In genomic region chr4:73019462-73020047, GRCh38 we compare ENCODE assay signal across 8 cellular contexts. TPM values are rescaled to one million over a fixed set of nuclear protein-coding genes. Genes with fewer than 3 reads are reported as not detected.
DNase-seq lines count a peak whose midpoint lies in the region; ATAC-seq and TF ChIP-seq lines count a peak whose summit lies in the region.

No MANE protein-coding gene starts in this region.

- H3K9me2 ChIP-seq in Loucy (replicated peaks; ENCODE audit: low read depth, low read length), result no peaks in the 10 kb centered on the region

- H2AFZ ChIP-seq in Loucy (ENCODE audit: low read length), result no peak overlapping the region

- TF ChIP-seq EP300 in upper lobe of left lung (IDR thresholded peaks at IDR 0.05), result no peak

- H3K27me3 ChIP-seq in left ventricle myocardium inferior (ENCODE audit: low read depth) (no peaks in the 10 kb centered on the region), right cardiac atrium (ENCODE audit: control insufficient read depth, insufficient read depth) (peaks cover 2% of the 10 kb centered on the region), Loucy (ENCODE audit: insufficient read depth, low read length, poor library complexity, severe bottlenecking) (no peaks in the 10 kb centered on the region), adipocyte (replicated peaks; ENCODE audit: control insufficient read depth, insufficient read depth, low read length) (peaks cover 2% of the 10 kb centered on the region), upper lobe of left lung (no peaks in the 10 kb centered on the region)

- H3K36me3 ChIP-seq in left ventricle myocardium inferior, result no peaks in the 10 kb centered on the region
- H3K36me3 ChIP-seq in Loucy (ENCODE audit: insufficient read depth, low read length), result no peaks in the 10 kb centered on the region
- H3K36me3 ChIP-seq in adipocyte (ENCODE audit: control insufficient read depth, insufficient read depth, low read length, severe bottlenecking), result no peaks in the 10 kb centered on the region
- no peaks in the 10 kb centered on the region for H3K36me3 ChIP-seq in upper lobe of left lung

- H3K9me3 ChIP-seq in left ventricle myocardium inferior (replicated peaks) (no peaks in the 10 kb centered on the region), right cardiac atrium (ENCODE audit: control insufficient read depth, low read length) (no peaks in the 10 kb centered on the region), Loucy (ENCODE audit: insufficient read depth, low read depth, low read length) (no peaks in the 10 kb centered on the region), adipocyte (ENCODE audit: control insufficient read depth, low read length) (no peaks in the 10 kb centered on the region), upper lobe of left lung (no peaks in the 10 kb centered on the region)

- intact Hi-C loops in left ventricle myocardium inferior (cut with micrococcal nuclease), result loop anchor here (5.0 to 10.0 kb wide), 2 partner anchors 317 to 515 kb away; no protein-coding TSS in a partner anchor
- intact Hi-C loops in right cardiac atrium (cut with DNase I), result loop anchor here (5.0 to 10.0 kb wide), 4 partner anchors 315 to 715 kb away; no protein-coding TSS in a partner anchor

- no peak overlapping the region for H3K9ac ChIP-seq in Loucy (ENCODE audit: low read depth, low read length, poor library complexity, severe bottlenecking)
- H3K9ac ChIP-seq in adipocyte (ENCODE audit: low read length), result no peak overlapping the region

- ATAC-seq in right cardiac atrium (no peak), upper lobe of left lung (ENCODE audit: low FRiP score in 2 of 2) (peak in 1 of 2 donors; percentile 60), GM21786 (IDR thresholded peaks at IDR 0.05; ENCODE audit: unreplicated experiment) (no peak)

- H3F3A ChIP-seq in Loucy (ENCODE audit: low read depth), result no peaks in the 10 kb centered on the region

- TF ChIP-seq POLR2A in upper lobe of left lung (IDR thresholded peaks at IDR 0.05), result no peak

- no peaks in the 10 kb centered on the region for H3K79me2 ChIP-seq in Loucy (ENCODE audit: insufficient read depth, low read length)

- TF ChIP-seq CTCF in left ventricle myocardium inferior (IDR thresholded peaks at IDR 0.05; ENCODE audit: borderline replicate concordance) (peak; percentile 75), Loucy (conservative IDR thresholded peaks at IDR 0.05; ENCODE audit: low read length) (peak; percentile 86), upper lobe of left lung (IDR thresholded peaks at IDR 0.05) (peak in 5 of 6 experiments; percentile 47 to 69 (median 58))

- DNase-seq in left ventricle myocardium inferior (no peak), right cardiac atrium (no peak), adipocyte (ENCODE audit: low read depth) (peak; percentile 91), inferior parietal cortex (ENCODE audit: extremely low spot score) (peak; percentile 87), upper lobe of left lung (no peak), NCI-H524 treated with DMSO at 0.1 percent for 48 hours (lab: John Stamatoyannopoulos, UW) (no peak)

- WGBS in right cardiac atrium, result 3% methylated on average over 3 of the region's 3 CpGs
- WGBS in upper lobe of left lung, 2 donors, result 2 to 4% methylated on average over 3 of the region's 3 CpGs

- no peaks in the 10 kb centered on the region for H4K20me1 ChIP-seq in Loucy (ENCODE audit: insufficient read depth, low read length, poor library complexity, severe bottlenecking)

- H3K4me3 ChIP-seq in left ventricle myocardium inferior, result no peak overlapping the region
- no peak overlapping the region for H3K4me3 ChIP-seq in right cardiac atrium (ENCODE audit: low read length)
- no peak overlapping the region for H3K4me3 ChIP-seq in Loucy (ENCODE audit: low read length, poor library complexity, severe bottlenecking)
- no peak overlapping the region for H3K4me3 ChIP-seq in adipocyte (ENCODE audit: low read length)
- no peak overlapping the region for H3K4me3 ChIP-seq in upper lobe of left lung

- no peaks in the 10 kb centered on the region for H3K4me1 ChIP-seq in left ventricle myocardium inferior
- H3K4me1 ChIP-seq in right cardiac atrium (ENCODE audit: control insufficient read depth, insufficient read depth, low read length), result no peaks in the 10 kb centered on the region
- no peaks in the 10 kb centered on the region for H3K4me1 ChIP-seq in Loucy (ENCODE audit: insufficient read depth, low read length, poor library complexity, severe bottlenecking)
- no peaks in the 10 kb centered on the region for H3K4me1 ChIP-seq in adipocyte (ENCODE audit: control insufficient read depth, insufficient read depth, low read length)
- no peaks in the 10 kb centered on the region for H3K4me1 ChIP-seq in upper lobe of left lung

- no peak overlapping the region for H3K27ac ChIP-seq in left ventricle myocardium inferior (replicated peaks)
- H3K27ac ChIP-seq in right cardiac atrium (ENCODE audit: low read length), result no peak overlapping the region
- H3K27ac ChIP-seq in upper lobe of left lung, result no peak overlapping the region

- H3K4me2 ChIP-seq in Loucy (ENCODE audit: low read depth, low read length, poor library complexity, severe bottlenecking), result no peak overlapping the region

RNA-seq across cellular contexts. Expression of gene COX18, which starts 50.0 kb away (rescaled TPM):
- 17.0 TPM for total RNA-seq in left ventricle myocardium inferior
- total RNA-seq in right cardiac atrium, result 10 to 100 TPM; 14.6 to 16.0 (median 15.7) TPM
- 17.7 TPM for polyA plus RNA-seq in right cardiac atrium
- 10 to 100 TPM; 11.3 to 22.2 (median 13.4) TPM for total RNA-seq in upper lobe of left lung

Comparison
In these comparisons a context has a peak if more than half of its experiments do, and no peak if none do; other contexts are left out.
1. DNase-seq: peak in adipocyte (single experiment) and inferior parietal cortex (single experiment); none in left ventricle myocardium inferior (single experiment), right cardiac atrium (0 of 3), upper lobe of left lung (0 of 2) and NCI-H524 treated with DMSO at 0.1 percent for 48 hours (single experiment).
2. Peak in every context shown above with its lines, with median percentiles within 50 percentile points of each other: CTCF ChIP-seq.